ENCODE assay signal across 9 cellular contexts in genomic region chr16:58459344-58460218, GRCh38.
DNase-seq lines count a peak whose midpoint lies in the region; ATAC-seq lines count a peak whose summit lies in the region.
"Had no signal": no experiment of that assay in that cellular context is flagged by ENCODE, and none has a peak within 500 bp of the region (broad histone marks: within the 10 kb centered on the region; RNA-seq: fewer than 3 reads in every experiment).

No MANE protein-coding gene starts in this region.

- ATAC-seq in GM21825 (IDR thresholded peaks at IDR 0.05; ENCODE audit: unreplicated experiment) (peak; percentile 50), HG02642 (IDR thresholded peaks at IDR 0.05; ENCODE audit: poor library complexity, unreplicated experiment) (no peak), GM19467 (IDR thresholded peaks at IDR 0.05; ENCODE audit: unreplicated experiment) (no peak)
- ATAC-seq: gastroesophageal sphincter had no signal

- DNase-seq in RPMI8226, result peak; percentile 24
- DNase-seq in cerebellar nuclear complex (lab: John Stamatoyannopoulos, UW), result peak; percentile 27 to 42
- DNase-seq in stimulated activated CD4-positive, alpha-beta T cell treated with anti-CD3 and anti-CD28 coated beads, Interleukin-4, amount 100 ng/mL, for 1 hour, result peak; percentile 39
- DNase-seq in DMS79 (lab: John Stamatoyannopoulos, UW), result no peak
- no peak for DNase-seq in effector CD4-positive, alpha-beta T cell

Comparison
In these comparisons a context has a peak if more than half of its experiments do, and no peak if none do; other contexts are left out.
1. DNase-seq: peak in RPMI8226 (single experiment), cerebellar nuclear complex (2 of 2) and stimulated activated CD4-positive, alpha-beta T cell treated with anti-CD3 and anti-CD28 coated beads, Interleukin-4, amount 100 ng/mL, for 1 hour (single experiment); none in DMS79 (single experiment) and effector CD4-positive, alpha-beta T cell (single experiment).